18 cellular contexts compared by ENCODE assay signal in genomic region chr2:181859123-181859522, GRCh38. TPM values are rescaled to one million over a fixed set of nuclear protein-coding genes. Genes with fewer than 3 reads are reported as not detected.
A peak's percentile ranks its signal among the peaks of the same experiment; 100 is the strongest.
DNase-seq lines count a peak whose midpoint lies in the region; ATAC-seq and TF ChIP-seq lines count a peak whose summit lies in the region.
"Had no signal": no experiment of that assay in that cellular context is flagged by ENCODE, and none has a peak within 500 bp of the region (broad histone marks: within the 10 kb centered on the region; RNA-seq: fewer than 3 reads in every experiment).

No MANE protein-coding gene starts in this region.

- no peaks in the 10 kb centered on the region for H3K27me3 ChIP-seq in Loucy (ENCODE audit: insufficient read depth, low read length, poor library complexity, severe bottlenecking)
- H3K27me3 ChIP-seq in colonic mucosa, result no peaks in the 10 kb centered on the region
- H3K27me3 ChIP-seq in upper lobe of left lung, result no peaks in the 10 kb centered on the region
- H3K27me3 ChIP-seq: SJSA1 had no signal

- TF ChIP-seq CTCF in Loucy (conservative IDR thresholded peaks at IDR 0.05; ENCODE audit: low read length), result no peak
- no peak for TF ChIP-seq CTCF in colonic mucosa (IDR thresholded peaks at IDR 0.05)
- TF ChIP-seq CTCF in mucosa of descending colon (IDR thresholded peaks at IDR 0.05), result no peak
- no peak for TF ChIP-seq CTCF in upper lobe of left lung (IDR thresholded peaks at IDR 0.05)

- intact Hi-C loops in colonic mucosa (cut with DNase I) (no loop called here), mucosa of descending colon (cut with DNase I, micrococcal nuclease) (no loop called here)

- H3K36me3 ChIP-seq in Loucy (ENCODE audit: insufficient read depth, low read length) (no peaks in the 10 kb centered on the region), colonic mucosa (no peaks in the 10 kb centered on the region), mucosa of descending colon (ENCODE audit: low read depth) (no peaks in the 10 kb centered on the region), upper lobe of left lung (no peaks in the 10 kb centered on the region)
- H3K36me3 ChIP-seq: SJSA1 had no signal

- no peaks in the 10 kb centered on the region for H3K4me1 ChIP-seq in Loucy (ENCODE audit: insufficient read depth, low read length, poor library complexity, severe bottlenecking)
- no peaks in the 10 kb centered on the region for H3K4me1 ChIP-seq in colonic mucosa
- H3K4me1 ChIP-seq in mucosa of descending colon (ENCODE audit: low read depth), result peaks cover 9% of the 10 kb centered on the region
- no peaks in the 10 kb centered on the region for H3K4me1 ChIP-seq in upper lobe of left lung
- H3K4me1 ChIP-seq: SJSA1 had no signal

- H3K79me2 ChIP-seq in Loucy (ENCODE audit: insufficient read depth, low read length), result no peaks in the 10 kb centered on the region

- no peak for TF ChIP-seq POLR2A in upper lobe of left lung (IDR thresholded peaks at IDR 0.05)

- no peaks in the 10 kb centered on the region for H4K20me1 ChIP-seq in Loucy (ENCODE audit: insufficient read depth, low read length, poor library complexity, severe bottlenecking)

- H3K9ac ChIP-seq in Loucy (ENCODE audit: low read depth, low read length, poor library complexity, severe bottlenecking) (no peak overlapping the region), colonic mucosa (ENCODE audit: low read depth in 2 of 2, low read length in 2 of 2) (no peak overlapping the region)

- H3K9me2 ChIP-seq in Loucy (replicated peaks; ENCODE audit: low read depth, low read length), result no peaks in the 10 kb centered on the region

- WGBS in upper lobe of left lung, 2 donors, result 43 to 67% methylated on average over 1 of the region's 1 CpG

- H3F3A ChIP-seq in Loucy (ENCODE audit: low read depth), result no peaks in the 10 kb centered on the region

- H3K4me3 ChIP-seq in Loucy (ENCODE audit: low read length, poor library complexity, severe bottlenecking) (no peak overlapping the region), colonic mucosa (no peak overlapping the region), mucosa of descending colon (no peak overlapping the region), upper lobe of left lung (no peak overlapping the region)
- H3K4me3 ChIP-seq: A549, GM12878, SJSA1 had no signal

- H2AFZ ChIP-seq in Loucy (ENCODE audit: low read length), result peak overlapping the region; percentile 33; the same call in 1 of the 2 replicates

- no peaks in the 10 kb centered on the region for H3K9me3 ChIP-seq in Loucy (ENCODE audit: insufficient read depth, low read depth, low read length)
- H3K9me3 ChIP-seq in colonic mucosa, result no peaks in the 10 kb centered on the region
- H3K9me3 ChIP-seq in mucosa of descending colon, result no peaks in the 10 kb centered on the region
- no peaks in the 10 kb centered on the region for H3K9me3 ChIP-seq in upper lobe of left lung
- H3K9me3 ChIP-seq: A549, SJSA1 had no signal

- no peak overlapping the region for H3K4me2 ChIP-seq in Loucy (ENCODE audit: low read depth, low read length, poor library complexity, severe bottlenecking)
- H3K4me2 ChIP-seq: A549 had no signal

- DNase-seq in colonic mucosa (peak; percentile 19), mucosa of descending colon (peak in 1 of 3 donors; percentile 17), upper lobe of left lung (peak in 1 of 2 donors; percentile 38), NCI-H1436 (lab: John Stamatoyannopoulos, UW) (no peak)
- no peak for DNase-seq in activated effector memory CD4-positive, alpha-beta T cell treated with anti-CD3 and anti-CD28 coated beads, Interleukin-2, amount 50 U/mL, for 16 hours
- DNase-seq: CD4-positive, alpha-beta T cell; DMS153; EL; GOT3; KBM-7; NCI-H187 treated with DMSO at 0.1 percent for 48 hours; NCI-H526 had no signal

- H3K27ac ChIP-seq in colonic mucosa (no peak overlapping the region), upper lobe of left lung (no peak overlapping the region)
- H3K27ac ChIP-seq: A549, SJSA1 had no signal

- TF ChIP-seq EP300 in upper lobe of left lung (IDR thresholded peaks at IDR 0.05), result peak in 1 of 4 donors; percentile 38

- ATAC-seq in mucosa of descending colon, result peak; percentile 8
- peak; percentile 42 to 83 for ATAC-seq in upper lobe of left lung (ENCODE audit: low FRiP score in 2 of 2)
- no peak for ATAC-seq in HG03139 (IDR thresholded peaks at IDR 0.05; ENCODE audit: unreplicated experiment)
- ATAC-seq: A549, GM12878, HepG2 had no signal

RNA-seq across cellular contexts. Expression of gene ITPRID2, which starts 32.4 kb away (rescaled TPM):
- total RNA-seq in colonic mucosa (100 to 1,000 TPM; 141 to 323 TPM), mucosa of descending colon (100 to 1,000 TPM; 184 to 381 (median 299) TPM), upper lobe of left lung (100 to 1,000 TPM; 125 to 770 (median 214) TPM)
